ENCODE assay signal across 29 cellular contexts in the genomic region with DNA sequence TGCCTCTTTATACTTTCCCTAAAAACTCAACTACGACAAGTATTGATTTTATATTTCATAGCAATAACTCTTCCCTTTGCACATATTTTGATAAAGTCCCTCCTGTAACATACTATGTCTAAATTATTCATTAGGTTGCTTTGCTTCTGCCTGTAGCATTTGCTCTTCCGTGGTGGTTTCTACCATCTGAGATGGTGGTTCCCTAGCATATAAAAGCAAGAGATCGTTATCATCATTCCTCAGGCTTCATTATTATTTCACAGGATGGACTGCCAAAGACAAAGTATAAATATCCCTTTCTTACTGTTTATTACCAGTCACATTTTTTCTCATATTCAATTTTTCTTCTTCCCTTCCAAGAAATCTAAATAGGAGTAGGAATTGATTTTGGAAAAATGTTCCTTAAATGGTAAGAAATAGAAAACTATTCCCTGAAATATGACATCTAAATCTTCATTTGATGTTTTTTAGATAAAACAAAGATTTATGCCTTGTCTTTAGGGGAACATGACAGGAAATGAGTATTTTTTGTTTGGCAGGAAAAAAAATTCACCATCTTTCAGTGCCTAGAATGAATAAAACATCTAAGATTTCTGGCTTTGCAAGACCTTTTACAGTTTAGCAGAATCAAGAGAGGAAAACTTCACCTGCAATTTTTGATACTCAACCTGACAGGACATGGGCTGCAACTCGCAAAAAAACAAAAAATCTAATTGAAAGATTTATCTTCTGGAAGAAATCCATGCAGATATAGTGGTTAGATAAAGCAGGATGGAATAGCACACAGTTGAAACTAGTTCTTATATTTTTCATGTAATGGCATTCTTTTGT.
A peak's percentile ranks its signal among the peaks of the same experiment; 100 is the strongest.
DNase-seq lines count a peak whose midpoint lies in the region; ATAC-seq and TF ChIP-seq lines count a peak whose summit lies in the region.
"Had no signal": no experiment of that assay in that cellular context is flagged by ENCODE, and none has a peak within 500 bp of the region (broad histone marks: within the 10 kb centered on the region; RNA-seq: fewer than 3 reads in every experiment).

No MANE protein-coding gene starts in this region.

- POLR2A ChIA-PET in A673 (lab: Charles Lee; ENCODE audit: low non-redundant PET), result no interaction called here
- POLR2A ChIA-PET in CD8-positive, alpha-beta T cell (lab: Charles Lee), result no interaction called here

- H3K36me3 ChIP-seq in A673 (ENCODE audit: insufficient read depth, low read length, poor library complexity, severe bottlenecking), result no peaks in the 10 kb centered on the region
- no peaks in the 10 kb centered on the region for H3K36me3 ChIP-seq in CD8-positive, alpha-beta T cell (ENCODE audit: insufficient read depth, low read length)
- H3K36me3 ChIP-seq: BLaER1 treated with 17β-estradiol and CSF1 and Interleukin-3, amounts not matched to agents 10 nM and 100 nM; HAP-1; SJCRH30 had no signal

- H3K4me1 ChIP-seq in A673 (ENCODE audit: insufficient read depth, low read length, poor library complexity, severe bottlenecking), result peaks cover 27% of the 10 kb centered on the region
- H3K4me1 ChIP-seq in CD8-positive, alpha-beta T cell (ENCODE audit: insufficient read depth, low read length), result no peaks in the 10 kb centered on the region
- H3K4me1 ChIP-seq: BLaER1 treated with 17β-estradiol and CSF1 and Interleukin-3, amounts not matched to agents 10 nM and 100 nM; HAP-1 had no signal

- no peaks in the 10 kb centered on the region for H3K36me3 Mint-ChIP-seq in HFFc6 (ENCODE audit: low read depth)
- H3K36me3 Mint-ChIP-seq in activated naive CD4-positive, alpha-beta T cell treated with anti-CD3 and anti-CD28 coated beads for 36 hours (ENCODE audit: low read depth), result no peaks in the 10 kb centered on the region
- no peaks in the 10 kb centered on the region for H3K36me3 Mint-ChIP-seq in CD8-positive, alpha-beta T cell

- no peaks in the 10 kb centered on the region for H3K27me3 ChIP-seq in A673 (replicated peaks; ENCODE audit: insufficient read depth, low read depth, low read length, poor library complexity)
- no peaks in the 10 kb centered on the region for H3K27me3 ChIP-seq in CD8-positive, alpha-beta T cell (ENCODE audit: insufficient read depth, low read length)
- H3K27me3 ChIP-seq: BLaER1 treated with 17β-estradiol and CSF1 and Interleukin-3, amounts not matched to agents 10 nM and 100 nM; SJCRH30 had no signal

- CTCF ChIA-PET in A673 (lab: Charles Lee), result no interaction called here
- CTCF ChIA-PET in activated naive CD4-positive, alpha-beta T cell treated with anti-CD3 and anti-CD28 coated beads for 36 hours (lab: Charles Lee), result no interaction called here
- CTCF ChIA-PET in CD8-positive, alpha-beta T cell (lab: Charles Lee), result no interaction called here

- no peak overlapping the region for H3K27ac ChIP-seq in A673 (ENCODE audit: low read depth, low read length, poor library complexity, severe bottlenecking)
- H3K27ac ChIP-seq in cingulate gyrus (ENCODE audit: low read depth, low read length), result peak overlapping the region; percentile 29
- H3K27ac ChIP-seq in CD8-positive, alpha-beta T cell (ENCODE audit: low read depth, low read length), result no peak overlapping the region
- H3K27ac ChIP-seq: BLaER1 treated with 17β-estradiol and CSF1 and Interleukin-3, amounts not matched to agents 10 nM and 100 nM; SJCRH30 had no signal

- no peaks in the 10 kb centered on the region; the same call in 1 of the 2 replicates for H3K9me3 Mint-ChIP-seq in HFFc6
- peaks cover 1% of the 10 kb centered on the region for H3K9me3 Mint-ChIP-seq in activated naive CD4-positive, alpha-beta T cell treated with anti-CD3 and anti-CD28 coated beads for 36 hours
- no peaks in the 10 kb centered on the region for H3K9me3 Mint-ChIP-seq in CD8-positive, alpha-beta T cell
- H3K9me3 Mint-ChIP-seq: CD4-positive, alpha-beta T cell had no signal

- DNase-seq in A673 (ENCODE audit: low spot score), result peak; percentile 65
- DNase-seq in HFFc6, result peak; percentile 17
- DNase-seq in activated naive CD4-positive, alpha-beta T cell treated with anti-CD3 and anti-CD28 coated beads for 36 hours, result no peak
- DNase-seq in CD8-positive, alpha-beta T cell, result no peak
- no peak for DNase-seq in SW 1271 (lab: John Stamatoyannopoulos, UW)
- DNase-seq: AML-193; CD4-positive, alpha-beta T cell; COR-L47; DMS53; GF-D8; GOT3; IMR-90; KG1; NCI-H1092; NCI-H1436 treated with DMSO at 0.1 percent for 48 hours; NCI-H187 treated with DMSO at 0.1 percent for 48 hours; NCI-H2107; NCI-H446; NCI-H526; NCI-H82; NK-92 treated with Interleukin-12 subunit alpha and Interleukin-12 subunit beta, amount 100 ng/mL, for 24 hours; PC-3; SJCRH30 had no signal

- BruUV-seq in A673 (replicated peaks; lab: Mats Ljungman, UMichigan), result no TSS peak

- ATAC-seq in SK-N-SH treated with all-trans-retinoic acid at 6 μM for 48 hours, result peak; percentile 84
- ATAC-seq in HG02870 (IDR thresholded peaks at IDR 0.05; ENCODE audit: unreplicated experiment), result no peak
- ATAC-seq in CD8-positive, alpha-beta T cell, result no peak
- ATAC-seq: PC-3, Right ventricle myocardium inferior had no signal

- H3K9me3 ChIP-seq in A673 (ENCODE audit: low read depth, low read length, poor library complexity, severe bottlenecking), result no peaks in the 10 kb centered on the region
- H3K9me3 ChIP-seq in CD8-positive, alpha-beta T cell (ENCODE audit: low read length), result no peaks in the 10 kb centered on the region
- H3K9me3 ChIP-seq: BLaER1 treated with 17β-estradiol and CSF1 and Interleukin-3, amounts not matched to agents 10 nM and 100 nM; HAP-1; SJCRH30 had no signal

- intact Hi-C loops in A673 (cut with micrococcal nuclease; ENCODE audit: unreplicated experiment), result no loop called here
- intact Hi-C loops in activated naive CD4-positive, alpha-beta T cell treated with anti-CD3 and anti-CD28 coated beads for 36 hours (cut with micrococcal nuclease), result no loop called here
- intact Hi-C loops in CD8-positive, alpha-beta T cell (cut with DNase I, micrococcal nuclease), result no loop called here

- no peak overlapping the region for H3K4me3 Mint-ChIP-seq in HFFc6
- H3K4me3 Mint-ChIP-seq in activated naive CD4-positive, alpha-beta T cell treated with anti-CD3 and anti-CD28 coated beads for 36 hours, result no peak overlapping the region
- no peak overlapping the region for H3K4me3 Mint-ChIP-seq in CD8-positive, alpha-beta T cell
- H3K4me3 Mint-ChIP-seq: CD4-positive, alpha-beta T cell had no signal

- H3K4me1 Mint-ChIP-seq in HFFc6 (ENCODE audit: low read depth), result peaks cover 37% of the 10 kb centered on the region
- H3K4me1 Mint-ChIP-seq in activated naive CD4-positive, alpha-beta T cell treated with anti-CD3 and anti-CD28 coated beads for 36 hours (ENCODE audit: low read depth), result no peaks in the 10 kb centered on the region
- no peaks in the 10 kb centered on the region for H3K4me1 Mint-ChIP-seq in CD8-positive, alpha-beta T cell (ENCODE audit: low read depth)

- TF ChIP-seq CTCF in A673 (conservative IDR thresholded peaks at IDR 0.05; ENCODE audit: low read depth, low read length) (no peak), HFFc6 (IDR thresholded peaks at IDR 0.05) (no peak)
- no peak for TF ChIP-seq CTCF in CD8-positive, alpha-beta T cell (IDR thresholded peaks at IDR 0.05)

- H3K27me3 Mint-ChIP-seq in HFFc6 (ENCODE audit: insufficient read depth), result no peaks in the 10 kb centered on the region
- no peaks in the 10 kb centered on the region for H3K27me3 Mint-ChIP-seq in activated naive CD4-positive, alpha-beta T cell treated with anti-CD3 and anti-CD28 coated beads for 36 hours (ENCODE audit: low read depth)
- H3K27me3 Mint-ChIP-seq in CD8-positive, alpha-beta T cell (ENCODE audit: low read depth), result no peaks in the 10 kb centered on the region
- H3K27me3 Mint-ChIP-seq: CD4-positive, alpha-beta T cell had no signal

- H3K4me3 ChIP-seq in A673 (ENCODE audit: low read depth, low read length, poor library complexity, severe bottlenecking), result no peak overlapping the region
- no peak overlapping the region for H3K4me3 ChIP-seq in CD8-positive, alpha-beta T cell (ENCODE audit: low read depth, low read length)
- H3K4me3 ChIP-seq: BLaER1 treated with 17β-estradiol and CSF1 and Interleukin-3, amounts not matched to agents 10 nM and 100 nM; HAP-1; SJCRH30 had no signal

- peak overlapping the region; percentile 56 for H3K27ac Mint-ChIP-seq in HFFc6
- no peak overlapping the region for H3K27ac Mint-ChIP-seq in activated naive CD4-positive, alpha-beta T cell treated with anti-CD3 and anti-CD28 coated beads for 36 hours
- H3K27ac Mint-ChIP-seq in CD8-positive, alpha-beta T cell, result no peak overlapping the region
- H3K27ac Mint-ChIP-seq: CD4-positive, alpha-beta T cell had no signal

TF ChIP-seq in SK-N-SH treated with all-trans-retinoic acid at 6 μM for 48 hours, 23 proteins besides CTCF, POLR2A, EP300 and RAD21:
- TF ChIP-seq TOX (CRISPR knock-in tag; IDR thresholded peaks at IDR 0.05; ENCODE audit: borderline replicate concordance) (peak; percentile 66; the same call in 1 of the 2 replicates), ESRRG (CRISPR knock-in tag; IDR thresholded peaks at IDR 0.05) (no peak), ZNF70 (CRISPR knock-in tag; IDR thresholded peaks at IDR 0.05) (no peak), OSR1 (CRISPR knock-in tag; IDR thresholded peaks at IDR 0.05) (0 out of 2 replicates have a peak, but pooled peaks have one; percentile 33), RARB (CRISPR knock-in tag; IDR thresholded peaks at IDR 0.05) (0 out of 2 replicates have a peak, but pooled peaks have one; percentile 60), TCF4 (CRISPR knock-in tag; IDR thresholded peaks at IDR 0.05; ENCODE audit: borderline replicate concordance) (no peak; the same call in 1 of the 2 replicates), ISL1 (CRISPR knock-in tag; IDR thresholded peaks at IDR 0.05) (peak; percentile 95), ZC3H10 (CRISPR knock-in tag; IDR thresholded peaks at IDR 0.05) (0 out of 2 replicates have a peak, but pooled peaks have one; percentile 52), POU6F1 (CRISPR knock-in tag; IDR thresholded peaks at IDR 0.05; ENCODE audit: borderline replicate concordance, low read depth) (0 out of 2 replicates have a peak, but pooled peaks have one; percentile 12), ZNF565 (CRISPR knock-in tag; conservative IDR thresholded peaks at IDR 0.05; ENCODE audit: low read depth) (no peak), PPARA (CRISPR knock-in tag; IDR thresholded peaks at IDR 0.05; ENCODE audit: borderline replicate concordance) (no peak)

Comparison
In these comparisons a context has a peak if more than half of its experiments do, and no peak if none do; other contexts are left out.
1. DNase-seq: peak in A673 (single experiment) and HFFc6 (single experiment); none in activated naive CD4-positive, alpha-beta T cell treated with anti-CD3 and anti-CD28 coated beads for 36 hours (single experiment), CD8-positive, alpha-beta T cell (0 of 7) and SW 1271 (0 of 2).